Comparison of ENCODE assay signal across 8 cellular contexts in genomic region chr20:12207875-12208274, GRCh38.
DNase-seq lines count a peak whose midpoint lies in the region; ATAC-seq and TF ChIP-seq lines count a peak whose summit lies in the region.

No MANE protein-coding gene starts in this region.

- no TSS peak for BruUV-seq in Panc1 (replicated peaks; lab: Mats Ljungman, UMichigan)

- no peak for ATAC-seq in Panc1
- peak; percentile 66 for ATAC-seq in upper lobe of right lung

- CTCF ChIA-PET in Panc1 (lab: Charles Lee): no interaction called here

- intact Hi-C loops in Panc1 (cut with micrococcal nuclease; ENCODE audit: unreplicated experiment): no loop called here
- intact Hi-C loops in upper lobe of right lung (cut with DNase I): no loop called here

- POLR2A ChIA-PET in Panc1 (lab: Charles Lee): no interaction called here

- H3K4me3 Mint-ChIP-seq in immature natural killer cell: no peak overlapping the region

- DNase-seq in A172 (ENCODE audit: low spot score) (peak; percentile 39), GM12864 (ENCODE audit: low read depth) (no peak), Panc1 (ENCODE audit: low read depth, low spot score) (no peak), foreskin melanocyte (peak; percentile 24), upper lobe of right lung (no peak), NOMO-1 treated with DMSO at 0.1 percent for 48 hours (lab: John Stamatoyannopoulos, UW; ENCODE audit: unreplicated experiment) (no peak), immature natural killer cell (no peak)
- DNase-seq in activated naive CD4-positive, alpha-beta T cell treated with anti-CD3 and anti-CD28 coated beads, Interleukin-2, amount 50 U/mL, for 16 hours: no peak

- in situ Hi-C loops in Panc1 (cut with HindIII; ENCODE audit: low pct_unique_long_range_greater_than_20kb, low sequenced_read_pairs): no loop called here

- H3K4me1 ChIP-seq in Panc1 (ENCODE audit: control insufficient read depth, insufficient read depth, low read length): no peaks in the 10 kb centered on the region
- H3K4me1 ChIP-seq in upper lobe of right lung: no peaks in the 10 kb centered on the region

- peak; percentile 28 for TF ChIP-seq CTCF in GM12864 (IDR thresholded peaks at IDR 0.05; ENCODE audit: low read depth, low read length, missing control alignments)
- peak; percentile 45; the same call in 1 of the 2 replicates for TF ChIP-seq CTCF in Panc1 (IDR thresholded peaks at IDR 0.05)
- peak; percentile 60 for TF ChIP-seq CTCF in upper lobe of right lung (IDR thresholded peaks at IDR 0.05)

- H3K27me3 Mint-ChIP-seq in immature natural killer cell (ENCODE audit: low read depth in 3 of 3): peaks cover 0 to 5% (median 1%) of the 10 kb centered on the region in 3 donors

- H3K27me3 ChIP-seq in Panc1 (ENCODE audit: control insufficient read depth, insufficient read depth, low read length) (no peaks in the 10 kb centered on the region), upper lobe of right lung (no peaks in the 10 kb centered on the region)

- no peaks in the 10 kb centered on the region for H3K36me3 ChIP-seq in Panc1 (ENCODE audit: control insufficient read depth, insufficient read depth, low read length)
- H3K36me3 ChIP-seq in upper lobe of right lung: no peaks in the 10 kb centered on the region

- H3K4me3 ChIP-seq in GM12864 (ENCODE audit: low read depth, low read length) (no peak overlapping the region), Panc1 (ENCODE audit: low read depth in 2 of 2, low read length in 2 of 2) (no peak overlapping the region), upper lobe of right lung (no peak overlapping the region)

- H3K27ac Mint-ChIP-seq in immature natural killer cell: no peak overlapping the region

- peaks cover 4% of the 10 kb centered on the region; the same call in 1 of the 2 replicates for H3K9me3 ChIP-seq in Panc1 (ENCODE audit: control insufficient read depth, insufficient read depth, low read depth, low read length)
- H3K9me3 ChIP-seq in upper lobe of right lung: no peaks in the 10 kb centered on the region

- H3K4me1 Mint-ChIP-seq in immature natural killer cell: no peaks in the 10 kb centered on the region

- peaks cover 0 to 4% (median 0%) of the 10 kb centered on the region in 3 donors for H3K36me3 Mint-ChIP-seq in immature natural killer cell

- peaks cover 0 to 36% (median 3%) of the 10 kb centered on the region in 6 donors for H3K9me3 Mint-ChIP-seq in immature natural killer cell

- H3K27ac ChIP-seq in Panc1 (ENCODE audit: low read length) (no peak overlapping the region), upper lobe of right lung (no peak overlapping the region)

Comparison
In these comparisons a context has a peak if more than half of its experiments do, and no peak if none do; other contexts are left out.
1. DNase-seq: peak in A172 (single experiment) and foreskin melanocyte (single experiment); none in GM12864 (single experiment), Panc1 (single experiment), upper lobe of right lung (single experiment), activated naive CD4-positive, alpha-beta T cell treated with anti-CD3 and anti-CD28 coated beads, Interleukin-2, amount 50 U/mL, for 16 hours (single experiment), NOMO-1 treated with DMSO at 0.1 percent for 48 hours (single experiment) and immature natural killer cell (0 of 3).
2. Peak in every context shown above with its lines, with median percentiles within 50 percentile points of each other: CTCF ChIP-seq.